In the genomic region with DNA sequence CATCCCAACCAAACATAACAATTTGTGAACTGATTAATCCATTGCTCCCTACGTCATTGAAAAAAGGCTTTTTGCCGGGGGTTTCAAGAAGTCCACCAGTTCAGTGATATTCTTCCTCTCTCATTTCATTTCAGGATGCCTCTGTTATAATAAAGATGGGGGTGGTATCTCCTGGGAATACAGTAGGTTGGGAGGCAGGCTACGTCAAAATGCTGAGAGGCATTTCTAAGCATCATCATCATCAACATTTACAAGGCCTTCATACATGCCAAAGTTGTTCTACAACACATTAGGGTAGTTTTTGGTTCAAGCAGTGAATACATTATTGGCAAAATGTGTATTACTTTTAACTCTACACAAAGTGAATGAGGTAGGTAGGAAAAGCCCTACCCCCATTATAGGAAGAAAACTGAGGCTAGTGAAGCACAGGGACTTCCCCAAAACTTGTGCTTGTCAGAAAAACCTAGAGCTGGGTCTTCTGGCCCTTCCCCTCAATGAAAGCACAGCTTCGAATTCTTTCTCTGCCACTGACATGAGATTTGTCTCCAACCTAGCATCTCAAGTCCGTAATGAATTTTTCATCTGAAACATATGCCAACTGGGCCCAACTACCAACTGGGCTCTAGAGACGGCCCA, we compare ENCODE assay signal across 8 cellular contexts. TPM values are rescaled to one million over a fixed set of nuclear protein-coding genes. Genes with fewer than 3 reads are reported as not detected.
DNase-seq lines count a peak whose midpoint lies in the region; ATAC-seq and TF ChIP-seq lines count a peak whose summit lies in the region.

No MANE protein-coding gene starts in this region.

- no peaks in the 10 kb centered on the region for H3K9me3 ChIP-seq in iPS-18c (ENCODE audit: control insufficient read depth, insufficient read depth, low read length)

- peak overlapping the region; percentile 98 for H3K27ac Mint-ChIP-seq in T-helper 2 cell treated with Interferon-gamma antibody and Interleukin-4, amounts not matched to agents 5 μg/mL and 100 μg/mL, for 36 hours

- no peak for DNase-seq in T-helper 2 cell treated with Interferon-gamma antibody and Interleukin-4, amounts not matched to agents 5 μg/mL and 100 μg/mL, for 36 hours (ENCODE audit: low spot score)
- DNase-seq in T-helper 2 cell = no peak
- DNase-seq in DMS114 treated with DMSO at 0.1 percent for 48 hours (lab: John Stamatoyannopoulos, UW; ENCODE audit: unreplicated experiment) = no peak
- DNase-seq in NCI-H345 treated with DMSO at 0.1 percent for 48 hours (lab: John Stamatoyannopoulos, UW; ENCODE audit: unreplicated experiment) = no peak

- H3K4me3 ChIP-seq in WI38 (ENCODE audit: low read depth, low read length) (peak overlapping the region; percentile 72), iPS-18c (ENCODE audit: insufficient read depth, low read depth, low read length) (peak overlapping the region; percentile 78)

- H3K27me3 Mint-ChIP-seq in T-helper 2 cell treated with Interferon-gamma antibody and Interleukin-4, amounts not matched to agents 5 μg/mL and 100 μg/mL, for 36 hours (ENCODE audit: low read depth) = peaks cover 28% of the 10 kb centered on the region

- peak overlapping the region; percentile 97 for H3K4me3 Mint-ChIP-seq in T-helper 2 cell treated with Interferon-gamma antibody and Interleukin-4, amounts not matched to agents 5 μg/mL and 100 μg/mL, for 36 hours

- H3K4me1 Mint-ChIP-seq in T-helper 2 cell treated with Interferon-gamma antibody and Interleukin-4, amounts not matched to agents 5 μg/mL and 100 μg/mL, for 36 hours (ENCODE audit: low read depth) = peaks cover 16% of the 10 kb centered on the region

- H3K36me3 Mint-ChIP-seq in T-helper 2 cell treated with Interferon-gamma antibody and Interleukin-4, amounts not matched to agents 5 μg/mL and 100 μg/mL, for 36 hours (ENCODE audit: low read depth) = peaks cover 12% of the 10 kb centered on the region

- H3K9me3 Mint-ChIP-seq in T-helper 2 cell treated with Interferon-gamma antibody and Interleukin-4, amounts not matched to agents 5 μg/mL and 100 μg/mL, for 36 hours = no peaks in the 10 kb centered on the region

- ATAC-seq in HG02973 (IDR thresholded peaks at IDR 0.05; ENCODE audit: unreplicated experiment) = peak; percentile 7

- H3K27ac ChIP-seq in temporal lobe (ENCODE audit: low read depth, low read length) = peak overlapping the region; percentile 70

- no peak for TF ChIP-seq CTCF in WI38 (IDR thresholded peaks at IDR 0.05; ENCODE audit: low read depth, low read length)

RNA-seq across cellular contexts. Expression of a gene that starts 11.3 kb away (rescaled TPM):
- total RNA-seq in temporal lobe = 1.7 TPM
